In genomic region chr9:135793221-135794056, GRCh38 we compare ENCODE assay signal across 14 cellular contexts.
A peak's percentile ranks its signal among the peaks of the same experiment; 100 is the strongest.
DNase-seq lines count a peak whose midpoint lies in the region; TF ChIP-seq lines count a peak whose summit lies in the region.
"Had no signal": no experiment of that assay in that cellular context is flagged by ENCODE, and none has a peak within 500 bp of the region (broad histone marks: within the 10 kb centered on the region; RNA-seq: fewer than 3 reads in every experiment).

No MANE protein-coding gene starts in this region.

- peak overlapping the region; percentile 91 for H3K23ac ChIP-seq in neuronal stem cell (ENCODE audit: low read depth, low read length, poor library complexity)

- H4K91ac ChIP-seq in neuronal stem cell (ENCODE audit: low read depth, low read length, poor library complexity), result no peak overlapping the region

- peak; percentile 30; the same call in 1 of the 2 replicates for TF ChIP-seq CTCF in 22Rv1 (IDR thresholded peaks at IDR 0.05)

- no peak overlapping the region for H3K4me2 ChIP-seq in neuronal stem cell (ENCODE audit: insufficient read depth, low read length, poor library complexity, severe bottlenecking)

- H3K4me3 ChIP-seq in H7 (ENCODE audit: insufficient read depth, low read depth, low read length) (no peak overlapping the region), neuronal stem cell (ENCODE audit: low read length in 2 of 2) (no peak overlapping the region)
- H3K4me3 ChIP-seq: GM23248 had no signal

- no peak overlapping the region for H2AFZ ChIP-seq in neuronal stem cell (ENCODE audit: low read length)
- H2AFZ ChIP-seq: GM23248 had no signal

- H3K79me1 ChIP-seq in neuronal stem cell (ENCODE audit: low read depth, low read length), result no peaks in the 10 kb centered on the region

- H2AK5ac ChIP-seq in neuronal stem cell (ENCODE audit: low read depth, low read length), result peak overlapping the region; percentile 63

- peak overlapping the region; percentile 56 for H3K14ac ChIP-seq in neuronal stem cell (ENCODE audit: low read length)

- peak overlapping the region; percentile 60 for H3K9ac ChIP-seq in neuronal stem cell (ENCODE audit: low read depth, low read length, poor library complexity)
- H3K9ac ChIP-seq: GM23248 had no signal

- H2BK12ac ChIP-seq in neuronal stem cell (ENCODE audit: low read length), result peak overlapping the region; percentile 58

- no peak overlapping the region for H2BK120ac ChIP-seq in neuronal stem cell (ENCODE audit: low read depth, low read length)

- H3K27ac ChIP-seq in 22Rv1 (no peak overlapping the region), neuronal stem cell (replicated peaks; ENCODE audit: low read length) (no peak overlapping the region)
- H3K27ac ChIP-seq: GM23248 had no signal

- no peaks in the 10 kb centered on the region for H3K9me3 ChIP-seq in neuronal stem cell (replicated peaks in 1 of 2; ENCODE audit: control insufficient read depth in 2 of 2, insufficient read depth in 1 of 2, low read depth in 1 of 2, low read length in 2 of 2)
- H3K9me3 ChIP-seq: Caco-2 had no signal

- H3K4me1 ChIP-seq in neuronal stem cell (ENCODE audit: control insufficient read depth in 2 of 2, insufficient read depth in 1 of 2, low read depth in 1 of 2, low read length in 2 of 2), result no peaks in the 10 kb centered on the region

- H3K27me3 ChIP-seq in H7 (ENCODE audit: control insufficient read depth, insufficient read depth, low read length), result no peaks in the 10 kb centered on the region
- peaks cover 0 to 34% (median 0%) of the 10 kb centered on the region in 3 experiments for H3K27me3 ChIP-seq in neuronal stem cell (ENCODE audit: control insufficient read depth in 3 of 3, insufficient read depth in 3 of 3, low read depth in 1 of 3, low read length in 3 of 3)

- H3K36me3 ChIP-seq in H7 (replicated peaks; ENCODE audit: control insufficient read depth, insufficient read depth, low read length) (no peaks in the 10 kb centered on the region), neuronal stem cell (replicated peaks in 1 of 2; ENCODE audit: control insufficient read depth in 2 of 2, insufficient read depth in 2 of 2, low read length in 2 of 2) (no peaks in the 10 kb centered on the region)

- no peak overlapping the region for H3K4ac ChIP-seq in neuronal stem cell (ENCODE audit: low read length)

- WGBS in neuronal stem cell (ENCODE audit: extremely low coverage in 2 of 2, insufficient read length in 2 of 2, insufficient replicate concordance in 1 of 2), 2 donors, result no CpG with 5 or more reads among the region's 16 CpGs

- H2BK15ac ChIP-seq in neuronal stem cell (ENCODE audit: low read length), result peak overlapping the region; percentile 4

- H3K18ac ChIP-seq in neuronal stem cell (ENCODE audit: low read length), result peak overlapping the region; percentile 83

- peak; percentile 58 for DNase-seq in H7
- no peak for DNase-seq in neuronal stem cell (ENCODE audit: low spot score)
- no peak for DNase-seq in NCI-H2227 (lab: John Stamatoyannopoulos, UW; ENCODE audit: unreplicated experiment)
- DNase-seq in NCI-H2107 treated with DMSO at 0.1 percent for 48 hours (lab: John Stamatoyannopoulos, UW; ENCODE audit: unreplicated experiment), result no peak
- DNase-seq in NCI-H2196 treated with DMSO at 0.1 percent for 48 hours (lab: John Stamatoyannopoulos, UW; ENCODE audit: unreplicated experiment), result no peak
- DNase-seq: C1 segment of cervical spinal cord; Caco-2; CD4-positive, CD25-positive, alpha-beta regulatory T cell; CD8-positive, alpha-beta T cell; DMS153; DND-41; GM23248; H9 had no signal

- H2BK5ac ChIP-seq in neuronal stem cell (ENCODE audit: low read length), result no peak overlapping the region

- no peak overlapping the region for H4K8ac ChIP-seq in neuronal stem cell (ENCODE audit: low read depth, low read length)
